ENCODE assay signal across 8 cellular contexts in genomic region chr14:73758392-73759182, GRCh38. TPM values are rescaled to one million over a fixed set of nuclear protein-coding genes. Genes with fewer than 3 reads are reported as not detected.
A peak's percentile ranks its signal among the peaks of the same experiment; 100 is the strongest.
DNase-seq lines count a peak whose midpoint lies in the region; ATAC-seq and TF ChIP-seq lines count a peak whose summit lies in the region.

No MANE protein-coding gene starts in this region.

- peak; percentile 10 for ATAC-seq in GM18868 (IDR thresholded peaks at IDR 0.05; ENCODE audit: unreplicated experiment)

- dilution Hi-C loops in mammary epithelial cell (cut with HindIII; ENCODE audit: low sequenced_read_pairs), result no loop called here

- peak overlapping the region; percentile 33 for H2AFZ ChIP-seq in mammary epithelial cell (ENCODE audit: low read depth, low read length)

- peak overlapping the region; percentile 91 for H3K27ac ChIP-seq in mammary epithelial cell (ENCODE audit: insufficient read depth, low read depth, low read length)

- no peaks in the 10 kb centered on the region for H3K27me3 ChIP-seq in mammary epithelial cell (ENCODE audit: insufficient read depth, low read length)

- H3K4me1 ChIP-seq in mammary epithelial cell (ENCODE audit: insufficient read depth, low read length), result peaks cover 55% of the 10 kb centered on the region

- BruUV-seq in mammary epithelial cell (replicated peaks; lab: Mats Ljungman, UMichigan), result no TSS peak

- no peaks in the 10 kb centered on the region for H3K9me3 ChIP-seq in mammary epithelial cell (replicated peaks; ENCODE audit: insufficient read depth, low read length)

- no peaks in the 10 kb centered on the region for H3K36me3 ChIP-seq in mammary epithelial cell (ENCODE audit: insufficient read depth, low read length)

- CTCF ChIA-PET in mammary epithelial cell (lab: Charles Lee; ENCODE audit: low non-redundant PET), result interaction anchor here (0.6 to 1.2 kb wide), 5 partner anchors 19 to 65 kb away, joined by 3 to 6 read pairs (median 5); no protein-coding TSS in a partner anchor

- H3K79me2 ChIP-seq in mammary epithelial cell (ENCODE audit: insufficient read depth, low read length), result peaks cover 94% of the 10 kb centered on the region

- H4K20me1 ChIP-seq in mammary epithelial cell (ENCODE audit: insufficient read depth, low read length), result no peaks in the 10 kb centered on the region

- 0% methylated on average over 10 of the region's 49 CpGs for WGBS in mammary epithelial cell (ENCODE audit: low coverage, missing lambda C conversion rate)

- H3K4me2 ChIP-seq in mammary epithelial cell (ENCODE audit: insufficient read depth, low read depth, low read length), result peak overlapping the region; percentile 92

- in situ Hi-C loops in mammary epithelial cell (cut with MboI; ENCODE audit: low sequenced_read_pairs in 2 of 2), result no loop called here

- H3K4me3 ChIP-seq in WI38 (ENCODE audit: low read depth, low read length), result peak overlapping the region; percentile 76
- peak overlapping the region; percentile 51 to 93 (median 84) for H3K4me3 ChIP-seq in mammary epithelial cell (replicated peaks in 1 of 3; ENCODE audit: insufficient read depth in 1 of 3, low read depth in 2 of 3, low read length in 3 of 3)

- intact Hi-C loops in mammary epithelial cell (cut with micrococcal nuclease), result loop anchor here (1.0 to 5.0 kb wide), 4 partner anchors 30 to 129 kb away; partner anchors contain the start of genes PTGR2 and ZNF410

- peak; percentile 96 for DNase-seq in 8988T
- DNase-seq in NCI-H2196 (lab: John Stamatoyannopoulos, UW; ENCODE audit: unreplicated experiment), result peak; percentile 73
- DNase-seq in mammary epithelial cell, result peak; percentile 80
- DNase-seq in kidney glomerular epithelial cell (lab: John Stamatoyannopoulos, UW), result peak; percentile 52
- peak; percentile 57 to 60 for DNase-seq in stimulated activated CD4-positive, alpha-beta T cell treated with anti-CD3 and anti-CD28 coated beads, Interleukin-1b, Interleukin-23, amount 100 ng/mL, for 4 hours (ENCODE audit: low read depth in 2 of 2)
- no peak for DNase-seq in globus pallidus (ENCODE audit: low spot score)

- peak overlapping the region; percentile 86 for H3K9ac ChIP-seq in mammary epithelial cell (ENCODE audit: insufficient read depth, low read length)

- TF ChIP-seq CTCF in WI38 (IDR thresholded peaks at IDR 0.05; ENCODE audit: low read depth, low read length) (peak; percentile 67), mammary epithelial cell (conservative IDR thresholded peaks at IDR 0.05 in 1 of 2, IDR thresholded peaks at IDR 0.05 in 1 of 2; ENCODE audit: extremely low read depth in 1 of 2, insufficient read depth in 1 of 2, low read depth in 1 of 2, low read length in 2 of 2) (peak; percentile 55 to 82)

RNA-seq across cellular contexts. Expression of gene PNMA1, which starts 44.4 kb away (rescaled TPM):
- 10 to 100 TPM; 15.7 to 30.5 TPM for total RNA-seq in mammary epithelial cell
- 17.0 TPM for polyA plus RNA-seq in mammary epithelial cell
- polyA minus RNA-seq in mammary epithelial cell, result 33.6 TPM
